ENCODE assay signal across 8 cellular contexts in genomic region chr10:73875139-73875475, GRCh38. TPM values are rescaled to one million over a fixed set of nuclear protein-coding genes. Genes with fewer than 3 reads are reported as not detected.
DNase-seq lines count a peak whose midpoint lies in the region; ATAC-seq and TF ChIP-seq lines count a peak whose summit lies in the region.

No MANE protein-coding gene starts in this region.

- peak overlapping the region; percentile 79 for H3K4me3 Mint-ChIP-seq in central memory CD8-positive, alpha-beta T cell

- TF ChIP-seq RAD21 in neural cell (conservative IDR thresholded peaks at IDR 0.05), result no peak

- H3K4me3 ChIP-seq in MG63 (peak overlapping the region; percentile 67), neural cell (ENCODE audit: low read length) (peak overlapping the region; percentile 76)

- no peaks in the 10 kb centered on the region for H3K9me3 ChIP-seq in MG63
- no peaks in the 10 kb centered on the region for H3K9me3 ChIP-seq in neural cell (ENCODE audit: low read length)

- H3K79me2 ChIP-seq in neural cell (replicated peaks; ENCODE audit: insufficient read depth, low read length), result no peaks in the 10 kb centered on the region

- H2AFZ ChIP-seq in neural cell (ENCODE audit: low read depth, low read length), result peak overlapping the region; percentile 45

- H3K27ac ChIP-seq in C4-2B (peak overlapping the region; percentile 68; the same call in 1 of the 2 replicates), neural cell (ENCODE audit: low read length) (no peak overlapping the region)

- no peaks in the 10 kb centered on the region for H3K9me3 Mint-ChIP-seq in central memory CD8-positive, alpha-beta T cell

- H3K4me2 ChIP-seq in neural cell (ENCODE audit: low read length), result peak overlapping the region; percentile 14

- peak overlapping the region; percentile 59 for H3K27ac Mint-ChIP-seq in central memory CD8-positive, alpha-beta T cell (ENCODE audit: low read depth)

- no peaks in the 10 kb centered on the region for H3K9me2 ChIP-seq in neural cell (ENCODE audit: insufficient read depth, low read length)

- no peak for TF ChIP-seq EP300 in neural cell (conservative IDR thresholded peaks at IDR 0.05; ENCODE audit: poor library complexity, severe bottlenecking)

- peak overlapping the region; percentile 52 for H3K9ac ChIP-seq in neural cell (ENCODE audit: low read length)

- H3K27me3 ChIP-seq in MG63 (no peaks in the 10 kb centered on the region), neural cell (ENCODE audit: insufficient read depth, low read depth, low read length) (no peaks in the 10 kb centered on the region)

- DNase-seq in MG63 (no peak), NCI-H2227 treated with DMSO at 0.1 percent for 48 hours (lab: John Stamatoyannopoulos, UW) (no peak)
- DNase-seq in central memory CD8-positive, alpha-beta T cell (ENCODE audit: low spot score in 2 of 2), result peak in 1 of 2 donors; percentile 58
- DNase-seq in stimulated activated CD4-positive, alpha-beta T cell treated with anti-CD3 and anti-CD28 coated beads, Interleukin-1b, Interleukin-23, amount 100 ng/mL, for 48 hours, result no peak

- H3K27me3 Mint-ChIP-seq in central memory CD8-positive, alpha-beta T cell, result no peaks in the 10 kb centered on the region

- TF ChIP-seq CTCF in C4-2B (conservative IDR thresholded peaks at IDR 0.05) (no peak), neural cell (IDR thresholded peaks at IDR 0.05; ENCODE audit: poor library complexity, severe bottlenecking) (no peak)

- H3K4me1 Mint-ChIP-seq in central memory CD8-positive, alpha-beta T cell, result peaks cover 53% of the 10 kb centered on the region

- H3K36me3 Mint-ChIP-seq in central memory CD8-positive, alpha-beta T cell (ENCODE audit: insufficient read depth), result peaks cover 22% of the 10 kb centered on the region

- ATAC-seq in GM19397 (IDR thresholded peaks at IDR 0.05; ENCODE audit: unreplicated experiment) (peak; percentile 7), HG02623 (IDR thresholded peaks at IDR 0.05; ENCODE audit: unreplicated experiment) (no peak)
- ATAC-seq in central memory CD8-positive, alpha-beta T cell (replicated peaks; ENCODE audit: extremely low read depth, poor library complexity, severe bottlenecking), result peak; percentile 63

- H3K36me3 ChIP-seq in MG63, result peaks cover 16% of the 10 kb centered on the region
- H3K36me3 ChIP-seq in neural cell (ENCODE audit: insufficient read depth, low read length), result no peaks in the 10 kb centered on the region

- H4K20me1 ChIP-seq in neural cell (ENCODE audit: insufficient read depth), result no peaks in the 10 kb centered on the region

- no peaks in the 10 kb centered on the region for H3F3A ChIP-seq in neural cell (ENCODE audit: insufficient read depth, low read length, poor library complexity, severe bottlenecking)

TF ChIP-seq in neural cell, 6 proteins besides CTCF, POLR2A, EP300 and RAD21:
- TF ChIP-seq POLR2AphosphoS5 (IDR thresholded peaks at IDR 0.05), result no peak
- no peak for TF ChIP-seq EZH2 (IDR thresholded peaks at IDR 0.05; ENCODE audit: borderline replicate concordance, insufficient read depth, low read length, poor library complexity, severe bottlenecking)
- TF ChIP-seq MXI1 (conservative IDR thresholded peaks at IDR 0.05; ENCODE audit: poor library complexity, severe bottlenecking), result no peak
- no peak for TF ChIP-seq TAF1 (IDR thresholded peaks at IDR 0.05; ENCODE audit: low read depth)
- no peak for TF ChIP-seq SMC3 (conservative IDR thresholded peaks at IDR 0.05; ENCODE audit: poor library complexity)
- TF ChIP-seq REST (IDR thresholded peaks at IDR 0.05; ENCODE audit: borderline replicate concordance), result no peak

RNA-seq across cellular contexts. Expression of gene CAMK2G, which starts 0.8 kb away (rescaled TPM):
- 16.5 and 24.0 TPM in 2 replicates for total RNA-seq in MG63 (2014; rRNA removed; shearing (Covaris generic); ENCODE audit: low replicate concordance)
- polyA plus RNA-seq in neural cell, result 55.4 and 69.8 TPM in 2 replicates
- 39.9 and 42.3 TPM in 2 replicates for polyA minus RNA-seq in neural cell

RNA-seq across cellular contexts. Expression of gene PLAU, which starts 35.8 kb away (rescaled TPM):
- total RNA-seq in MG63 (2014; rRNA removed; shearing (Covaris generic); ENCODE audit: low replicate concordance), result 169 and 219 TPM in 2 replicates
- 1.1 and 1.5 TPM in 2 replicates for polyA plus RNA-seq in neural cell
- 0.24 and 0.35 TPM in 2 replicates for polyA minus RNA-seq in neural cell
